In genomic region chr18:45416168-45416567, GRCh38 we compare ENCODE assay signal across 11 cellular contexts.
DNase-seq lines count a peak whose midpoint lies in the region; ATAC-seq and TF ChIP-seq lines count a peak whose summit lies in the region.
"Had no signal": no experiment of that assay in that cellular context is flagged by ENCODE, and none has a peak within 500 bp of the region (broad histone marks: within the 10 kb centered on the region; RNA-seq: fewer than 3 reads in every experiment).

No MANE protein-coding gene starts in this region.

- in situ Hi-C loops in transverse colon (cut with MboI; ENCODE audit: low pct_ligation_motif_present in 1 of 4, low pct_unique_long_range_greater_than_20kb in 1 of 4, low sequenced_read_pairs in 3 of 4): loop anchor here in 1 of 4 donors (25.0 kb wide), 1 partner anchor 104 kb away; no protein-coding TSS in a partner anchor

- intact Hi-C loops in transverse colon (cut with DNase I; ENCODE audit: low total_unique reads): no loop called here
- intact Hi-C loops in thyroid gland (cut with DNase I): no loop called here

- H3K4me3 ChIP-seq in fibroblast of mammary gland (ENCODE audit: control insufficient read depth, low read depth, low read length) (no peak overlapping the region), transverse colon (no peak overlapping the region), thyroid gland (replicated peaks in 1 of 3) (no peak overlapping the region)
- H3K4me3 ChIP-seq: gastroesophageal sphincter had no signal

- TF ChIP-seq EP300 in transverse colon (IDR thresholded peaks at IDR 0.05; ENCODE audit: low read depth): no peak

- TF ChIP-seq CTCF in fibroblast of mammary gland (conservative IDR thresholded peaks at IDR 0.05; ENCODE audit: control insufficient read depth, insufficient read depth, low read depth, low read length): no peak
- TF ChIP-seq CTCF in transverse colon (IDR thresholded peaks at IDR 0.05): no peak
- TF ChIP-seq CTCF in thyroid gland (IDR thresholded peaks at IDR 0.05): no peak

- no peaks in the 10 kb centered on the region for H3K9me3 ChIP-seq in transverse colon
- H3K9me3 ChIP-seq in thyroid gland: no peaks in the 10 kb centered on the region
- H3K9me3 ChIP-seq: gastroesophageal sphincter had no signal

- H3K4me1 ChIP-seq in transverse colon (peaks cover 0 to 7% (median 3%) of the 10 kb centered on the region in 4 donors), thyroid gland (no peaks in the 10 kb centered on the region)

- ATAC-seq in HG02970 (IDR thresholded peaks at IDR 0.05; ENCODE audit: low FRiP score, unreplicated experiment): no peak
- ATAC-seq: gastroesophageal sphincter, sciatic nerve had no signal

- 26 to 28% methylated on average over 2 to 5 of the region's 5 CpGs for WGBS in transverse colon (ENCODE audit: low coverage in 1 of 2), 2 donors
- WGBS in thyroid gland, 2 donors: 60 to 75% methylated on average over 5 of the region's 5 CpGs

- no peaks in the 10 kb centered on the region for H3K36me3 ChIP-seq in transverse colon
- H3K36me3 ChIP-seq in thyroid gland: no peaks in the 10 kb centered on the region
- H3K36me3 ChIP-seq: gastroesophageal sphincter had no signal

- H3K27ac ChIP-seq in transverse colon (no peak overlapping the region), thyroid gland (no peak overlapping the region)
- H3K27ac ChIP-seq: gastroesophageal sphincter had no signal

- DNase-seq in NCI-H446 treated with DMSO at 0.1 percent for 48 hours (lab: John Stamatoyannopoulos, UW) (peak; percentile 11), NCI-H446 (lab: John Stamatoyannopoulos, UW) (no peak), NCI-H510A (lab: John Stamatoyannopoulos, UW) (peak; percentile 10), fibroblast of mammary gland (ENCODE audit: low read depth) (peak; percentile 50), transverse colon (peak; percentile 12), thyroid gland (no peak)
- DNase-seq in stimulated activated CD4-positive, alpha-beta T cell treated with anti-CD3 and anti-CD28 coated beads, Interleukin-4, amount 100 ng/mL, for 4 hours: no peak
- DNase-seq: mesenchymal stem cell had no signal

- no peak for TF ChIP-seq POLR2A in transverse colon (IDR thresholded peaks at IDR 0.05)
- TF ChIP-seq POLR2A in thyroid gland (IDR thresholded peaks at IDR 0.05): no peak

- H3K27me3 ChIP-seq in transverse colon (no peaks in the 10 kb centered on the region), thyroid gland (no peaks in the 10 kb centered on the region)
- H3K27me3 ChIP-seq: gastroesophageal sphincter had no signal

Comparison
In these comparisons a context has a peak if more than half of its experiments do, and no peak if none do; other contexts are left out.
1. DNase-seq: peak in NCI-H446 treated with DMSO at 0.1 percent for 48 hours (single experiment), NCI-H510A (single experiment), fibroblast of mammary gland (single experiment) and transverse colon (single experiment); none in NCI-H446 (0 of 2), thyroid gland (0 of 2) and stimulated activated CD4-positive, alpha-beta T cell treated with anti-CD3 and anti-CD28 coated beads, Interleukin-4, amount 100 ng/mL, for 4 hours (0 of 2).